In the genomic region with DNA sequence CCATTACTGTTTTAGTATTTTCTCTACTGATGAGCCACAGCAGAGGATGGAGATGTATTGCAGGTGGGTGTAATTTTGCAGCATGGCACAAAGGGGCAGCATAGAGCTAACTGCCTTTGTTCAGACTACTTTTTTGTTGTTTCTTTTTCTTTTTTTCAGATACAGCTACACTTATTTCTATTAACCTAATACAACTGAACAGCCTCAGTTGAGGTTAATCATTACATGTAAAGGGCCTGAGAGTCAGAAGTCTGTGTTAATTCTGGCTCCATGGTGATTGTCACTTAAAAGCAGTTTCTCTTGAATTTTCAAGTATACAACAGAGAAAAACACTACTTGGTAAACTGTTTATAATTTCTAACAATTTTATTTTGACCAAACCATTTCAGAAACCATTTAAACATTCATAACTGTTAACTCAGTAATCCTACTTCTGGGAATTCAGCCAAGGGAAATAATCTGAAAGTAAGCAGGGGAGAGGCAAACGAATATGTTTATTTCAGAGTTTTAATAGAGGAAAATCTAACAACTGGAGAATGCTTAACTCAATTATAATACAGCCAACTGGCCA, we compare ENCODE assay signal across 9 cellular contexts. TPM values are rescaled to one million over a fixed set of nuclear protein-coding genes. Genes with fewer than 3 reads are reported as not detected.
DNase-seq lines count a peak whose midpoint lies in the region; ATAC-seq lines count a peak whose summit lies in the region.
"Had no signal": no experiment of that assay in that cellular context is flagged by ENCODE, and none has a peak within 500 bp of the region (broad histone marks: within the 10 kb centered on the region; RNA-seq: fewer than 3 reads in every experiment).

No MANE protein-coding gene starts in this region.

- peaks cover 23% of the 10 kb centered on the region for H3K36me3 Mint-ChIP-seq in T-helper 2 cell treated with Interferon-gamma antibody and Interleukin-4, amounts not matched to agents 5 μg/mL and 100 μg/mL, for 36 hours (ENCODE audit: low read depth)
- H3K36me3 Mint-ChIP-seq in naive thymus-derived CD4-positive, alpha-beta T cell, result peaks cover 4 to 51% (median 32%) of the 10 kb centered on the region in 5 donors

- H3K4me3 ChIP-seq in naive thymus-derived CD4-positive, alpha-beta T cell (ENCODE audit: low read length), result no peak overlapping the region

- no peak overlapping the region for H3K27ac ChIP-seq in naive thymus-derived CD4-positive, alpha-beta T cell (ENCODE audit: low read depth, low read length)

- peak; percentile 81 for ATAC-seq in GM19351 (IDR thresholded peaks at IDR 0.05; ENCODE audit: unreplicated experiment)
- peak; percentile 88 for ATAC-seq in naive thymus-derived CD4-positive, alpha-beta T cell

- H3K9me3 ChIP-seq in naive thymus-derived CD4-positive, alpha-beta T cell (ENCODE audit: control insufficient read depth in 2 of 3, low read length in 3 of 3), result no peaks in the 10 kb centered on the region

- DNase-seq in NCI-H1105 treated with DMSO at 0.1 percent for 48 hours (lab: John Stamatoyannopoulos, UW) (peak; percentile 26), NCI-H1105 (lab: John Stamatoyannopoulos, UW) (no peak), KG1 (lab: John Stamatoyannopoulos, UW) (peak; percentile 32), epidermal melanocyte (ENCODE audit: insufficient read length, low spot score) (peak; percentile 57), posterior vena cava (ENCODE audit: low spot score) (no peak)
- DNase-seq in T-helper 2 cell treated with Interferon-gamma antibody and Interleukin-4, amounts not matched to agents 5 μg/mL and 100 μg/mL, for 36 hours (ENCODE audit: low spot score), result no peak
- DNase-seq in naive thymus-derived CD4-positive, alpha-beta T cell, result peak in 7 of 9 donors; percentile 17 to 65 (median 26)

- no peaks in the 10 kb centered on the region for H3K4me1 Mint-ChIP-seq in T-helper 2 cell treated with Interferon-gamma antibody and Interleukin-4, amounts not matched to agents 5 μg/mL and 100 μg/mL, for 36 hours (ENCODE audit: low read depth)
- peaks cover 0 to 4% (median 0%) of the 10 kb centered on the region in 7 donors for H3K4me1 Mint-ChIP-seq in naive thymus-derived CD4-positive, alpha-beta T cell

- H3K4me3 Mint-ChIP-seq in T-helper 2 cell treated with Interferon-gamma antibody and Interleukin-4, amounts not matched to agents 5 μg/mL and 100 μg/mL, for 36 hours, result no peak overlapping the region
- no peak overlapping the region for H3K4me3 Mint-ChIP-seq in naive thymus-derived CD4-positive, alpha-beta T cell

- no peaks in the 10 kb centered on the region for H3K9me3 Mint-ChIP-seq in T-helper 2 cell treated with Interferon-gamma antibody and Interleukin-4, amounts not matched to agents 5 μg/mL and 100 μg/mL, for 36 hours
- H3K9me3 Mint-ChIP-seq in naive thymus-derived CD4-positive, alpha-beta T cell, result peaks cover 0 to 5% (median 0%) of the 10 kb centered on the region in 11 donors

- POLR2A ChIA-PET in naive thymus-derived CD4-positive, alpha-beta T cell (lab: Charles Lee), result interaction anchor here (2.4 kb wide), 1 partner anchor 24 kb away, joined by 20 read pairs; the partner anchor contains the start of gene NAAA

- no peaks in the 10 kb centered on the region for H3K27me3 ChIP-seq in naive thymus-derived CD4-positive, alpha-beta T cell (ENCODE audit: control insufficient read depth in 2 of 2, insufficient read depth in 2 of 2, low read length in 2 of 2)

- peak overlapping the region; percentile 17 for H3K27ac Mint-ChIP-seq in T-helper 2 cell treated with Interferon-gamma antibody and Interleukin-4, amounts not matched to agents 5 μg/mL and 100 μg/mL, for 36 hours
- peak overlapping the region in 3 of 9 donors; percentile 24 to 45 (median 42) for H3K27ac Mint-ChIP-seq in naive thymus-derived CD4-positive, alpha-beta T cell

- no peaks in the 10 kb centered on the region for H3K4me1 ChIP-seq in naive thymus-derived CD4-positive, alpha-beta T cell (ENCODE audit: control insufficient read depth in 2 of 2, insufficient read depth in 2 of 2, low read length in 2 of 2)

- H3K27me3 Mint-ChIP-seq in T-helper 2 cell treated with Interferon-gamma antibody and Interleukin-4, amounts not matched to agents 5 μg/mL and 100 μg/mL, for 36 hours (ENCODE audit: low read depth), result no peaks in the 10 kb centered on the region
- H3K27me3 Mint-ChIP-seq in naive thymus-derived CD4-positive, alpha-beta T cell, result no peaks in the 10 kb centered on the region

- CTCF ChIA-PET in naive thymus-derived CD4-positive, alpha-beta T cell (lab: Charles Lee), result interaction anchor here (0.9 to 1.5 kb wide), 4 partner anchors 9 to 34 kb away, joined by 3 to 7 read pairs (median 4); partner anchors contain the start of gene NAAA

- H3K36me3 ChIP-seq in naive thymus-derived CD4-positive, alpha-beta T cell (ENCODE audit: control insufficient read depth in 2 of 3, insufficient read depth in 3 of 3, low read length in 3 of 3), result peaks cover 0 to 43% (median 3%) of the 10 kb centered on the region in 3 experiments

- intact Hi-C loops in naive thymus-derived CD4-positive, alpha-beta T cell (cut with micrococcal nuclease), result loop anchor here (1.0 to 5.0 kb wide), 4 partner anchors 25 to 151 kb away; partner anchors contain the start of genes NAAA (in 2 of the 2) and SDAD1 (in 2 of the 2)
- intact Hi-C loops in posterior vena cava (cut with DNase I), result no loop called here

RNA-seq across cellular contexts. Expression of gene PPEF2, which starts 13.9 kb away (rescaled TPM):
- total RNA-seq in naive thymus-derived CD4-positive, alpha-beta T cell, result 1 to 10 TPM in 2 of 5 experiments, under 1 TPM in 3; 0.07 to 1.5 (median 0.17) TPM
- polyA plus RNA-seq in naive thymus-derived CD4-positive, alpha-beta T cell, result not detected
- not detected for total RNA-seq in posterior vena cava
- polyA plus RNA-seq: adipose tissue had no signal

RNA-seq across cellular contexts. Expression of gene NAAA, which starts 24.6 kb away (rescaled TPM):
- total RNA-seq in naive thymus-derived CD4-positive, alpha-beta T cell, result 100 to 1,000 TPM in 1 of 5 experiments, 10 to 100 TPM in 4; 36.9 to 103 (median 80.3) TPM
- polyA plus RNA-seq in naive thymus-derived CD4-positive, alpha-beta T cell, result 10 to 100 TPM; 69.5 to 94.3 TPM
- total RNA-seq in posterior vena cava, result 10 to 100 TPM; 17.2 to 40.4 TPM

Comparison
In these comparisons a context has a peak if more than half of its experiments do, and no peak if none do; other contexts are left out.
1. DNase-seq: peak in NCI-H1105 treated with DMSO at 0.1 percent for 48 hours (single experiment), KG1 (single experiment), epidermal melanocyte (single experiment) and naive thymus-derived CD4-positive, alpha-beta T cell (7 of 9); none in NCI-H1105 (single experiment), T-helper 2 cell treated with Interferon-gamma antibody and Interleukin-4, amounts not matched to agents 5 μg/mL and 100 μg/mL, for 36 hours (single experiment) and posterior vena cava (single experiment).
2. intact Hi-C loops: an anchor here in naive thymus-derived CD4-positive, alpha-beta T cell (1.0 to 5.0 kb wide); none called in posterior vena cava.